1 cellular context compared by ENCODE assay signal in the genomic region with DNA sequence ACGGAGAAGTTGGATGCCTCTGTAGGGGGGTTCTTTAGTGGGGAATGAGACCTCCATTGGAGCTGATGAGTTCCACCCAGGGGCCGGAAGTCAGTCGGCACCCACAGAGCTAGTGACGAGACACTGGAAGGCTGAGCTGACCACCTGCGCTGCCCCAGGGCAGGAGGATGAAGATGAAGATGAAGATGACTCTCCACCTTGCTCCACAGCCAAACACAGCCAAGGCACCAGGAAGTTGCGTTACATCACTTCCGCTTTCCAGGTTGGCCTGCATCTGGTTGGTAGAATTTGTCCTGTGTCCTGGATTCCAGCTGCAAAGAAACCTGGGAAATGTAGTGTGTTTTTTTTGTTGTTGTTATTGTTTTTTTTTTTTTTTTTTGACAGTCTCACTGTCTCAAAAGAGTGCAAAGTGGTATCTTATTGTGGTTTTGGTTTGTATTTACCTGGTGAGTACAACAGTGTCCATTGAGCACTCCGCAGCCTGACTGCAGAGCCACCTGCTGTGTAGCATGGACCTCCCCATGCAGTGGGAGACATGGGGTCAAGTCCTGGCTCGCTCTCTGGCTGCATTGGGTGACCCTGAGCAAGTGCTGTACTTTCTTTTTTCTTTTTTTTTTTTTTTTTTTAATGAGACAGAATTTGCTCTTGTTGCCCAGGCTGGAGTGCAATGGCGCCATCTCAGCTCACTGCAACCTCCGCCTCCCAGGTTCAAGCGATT.
TF ChIP-seq lines count a peak whose summit lies in the region.

No MANE protein-coding gene starts in this region.

TF ChIP-seq in HEK293, 187 proteins besides CTCF, POLR2A, EP300 and RAD21 (continued from another document):
- TF ChIP-seq ZNF513 (tag by site-specific recombination; IDR thresholded peaks at IDR 0.05) (peak; percentile 94), ZNF24 (tag by site-specific recombination; IDR thresholded peaks at IDR 0.05) (no peak), ZNF580 (tag by site-specific recombination; IDR thresholded peaks at IDR 0.05) (no peak), SP2 (tag by site-specific recombination; IDR thresholded peaks at IDR 0.05) (peak; percentile 40), ZNF544 (tag by site-specific recombination; IDR thresholded peaks at IDR 0.05) (no peak), ZNF114 (tag by site-specific recombination; IDR thresholded peaks at IDR 0.05) (no peak), ZFHX2 (tag by site-specific recombination; conservative IDR thresholded peaks at IDR 0.05) (no peak), BCL6B (tag by site-specific recombination; IDR thresholded peaks at IDR 0.05) (no peak), HOXC10 (CRISPR knock-in tag; IDR thresholded peaks at IDR 0.05) (no peak)
- TF ChIP-seq, protein P1, sequence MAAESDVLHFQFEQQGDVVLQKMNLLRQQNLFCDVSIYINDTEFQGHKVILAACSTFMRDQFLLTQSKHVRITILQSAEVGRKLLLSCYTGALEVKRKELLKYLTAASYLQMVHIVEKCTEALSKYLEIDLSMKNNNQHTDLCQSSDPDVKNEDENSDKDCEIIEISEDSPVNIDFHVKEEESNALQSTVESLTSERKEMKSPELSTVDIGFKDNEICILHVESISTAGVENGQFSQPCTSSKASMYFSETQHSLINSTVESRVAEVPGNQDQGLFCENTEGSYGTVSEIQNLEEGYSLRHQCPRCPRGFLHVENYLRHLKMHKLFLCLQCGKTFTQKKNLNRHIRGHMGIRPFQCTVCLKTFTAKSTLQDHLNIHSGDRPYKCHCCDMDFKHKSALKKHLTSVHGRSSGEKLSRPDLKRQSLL (tag by site-specific recombination; IDR thresholded peaks at IDR 0.05): no peak
- TF ChIP-seq, protein P2, sequence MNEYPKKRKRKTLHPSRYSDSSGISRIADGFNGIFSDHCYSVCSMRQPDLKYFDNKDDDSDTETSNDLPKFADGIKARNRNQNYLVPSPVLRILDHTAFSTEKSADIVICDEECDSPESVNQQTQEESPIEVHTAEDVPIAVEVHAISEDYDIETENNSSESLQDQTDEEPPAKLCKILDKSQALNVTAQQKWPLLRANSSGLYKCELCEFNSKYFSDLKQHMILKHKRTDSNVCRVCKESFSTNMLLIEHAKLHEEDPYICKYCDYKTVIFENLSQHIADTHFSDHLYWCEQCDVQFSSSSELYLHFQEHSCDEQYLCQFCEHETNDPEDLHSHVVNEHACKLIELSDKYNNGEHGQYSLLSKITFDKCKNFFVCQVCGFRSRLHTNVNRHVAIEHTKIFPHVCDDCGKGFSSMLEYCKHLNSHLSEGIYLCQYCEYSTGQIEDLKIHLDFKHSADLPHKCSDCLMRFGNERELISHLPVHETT (tag by site-specific recombination; IDR thresholded peaks at IDR 0.05): no peak
